In genomic region chr3:190131329-190131728, GRCh38 we compare ENCODE assay signal across 14 cellular contexts. TPM values are rescaled to one million over a fixed set of nuclear protein-coding genes. Genes with fewer than 3 reads are reported as not detected.
DNase-seq lines count a peak whose midpoint lies in the region; ATAC-seq, FAIRE-seq and TF ChIP-seq lines count a peak whose summit lies in the region.
"Had no signal": no experiment of that assay in that cellular context is flagged by ENCODE, and none has a peak within 500 bp of the region (broad histone marks: within the 10 kb centered on the region; RNA-seq: fewer than 3 reads in every experiment).

No MANE protein-coding gene starts in this region.

- no peaks in the 10 kb centered on the region for H3K27me3 ChIP-seq in GM12878 (replicated peaks in 1 of 2; ENCODE audit: control insufficient read depth in 2 of 2, insufficient read depth in 2 of 2, low read length in 1 of 2)
- no peaks in the 10 kb centered on the region for H3K27me3 ChIP-seq in keratinocyte (ENCODE audit: control insufficient read depth, extremely low read depth, insufficient read depth, low read length)
- H3K27me3 ChIP-seq in esophagus squamous epithelium = no peaks in the 10 kb centered on the region
- H3K27me3 ChIP-seq: right atrium auricular region had no signal

- TF ChIP-seq EP300 in Ishikawa (IDR thresholded peaks at IDR 0.05; ENCODE audit: borderline replicate concordance) (no peak), GM12878 (IDR thresholded peaks at IDR 0.05; ENCODE audit: borderline replicate concordance in 1 of 2, control insufficient read depth in 1 of 2, low read depth in 2 of 2, low read length in 2 of 2) (no peak)

- WGBS in GM12878 (ENCODE audit: insufficient coverage, insufficient replicate concordance, low lambda C conversion rate, missing lambda C conversion rate) = 56% methylated on average over 4 of the region's 4 CpGs
- 37 to 47% methylated on average over 4 of the region's 4 CpGs for WGBS in esophagus squamous epithelium, 2 donors

- SMC1A ChIA-PET in GM12878 (lab: Charles Lee; ENCODE audit: uncharacterized antibody, unreplicated experiment) = interaction anchor here (0.7 to 1.3 kb wide), 5 partner anchors 9 to 461 kb away, joined by 3 to 8 read pairs (median 3); no protein-coding TSS in a partner anchor

- H3K27ac ChIP-seq in GM12878 (ENCODE audit: control insufficient read depth, insufficient read depth) (no peak overlapping the region), keratinocyte (ENCODE audit: control insufficient read depth, insufficient read depth, low read length) (no peak overlapping the region), esophagus squamous epithelium (no peak overlapping the region)
- H3K27ac ChIP-seq: right atrium auricular region had no signal

- RAD21 ChIA-PET in GM12878 (lab: Charles Lee; ENCODE audit: unreplicated experiment) = interaction anchor here (0.8 to 0.9 kb wide), 2 partner anchors 11 to 104 kb away, joined by 3 to 4 read pairs; partner anchors contain the start of gene P3H2

- peak; percentile 74 for ATAC-seq in GM12878
- ATAC-seq in GM18909 (IDR thresholded peaks at IDR 0.05; ENCODE audit: poor library complexity, unreplicated experiment) = no peak
- no peak for ATAC-seq in sciatic nerve
- ATAC-seq: activated T-helper 17 cell treated with anti-CD3 and anti-CD28 coated beads, Interleukin-2, amount 50 U/mL, for 72 hours had no signal

- no TSS peak for BruUV-seq in GM12878 (replicated peaks; lab: Mats Ljungman, UMichigan)

- H4K20me1 ChIP-seq in GM12878 (ENCODE audit: control insufficient read depth, insufficient read depth) = no peaks in the 10 kb centered on the region
- no peaks in the 10 kb centered on the region for H4K20me1 ChIP-seq in keratinocyte (ENCODE audit: control insufficient read depth, extremely low read depth, insufficient read depth, low read length)

- TF ChIP-seq CTCF in GM12878 (IDR thresholded peaks at IDR 0.05 in 2 of 3, conservative IDR thresholded peaks at IDR 0.05 in 1 of 3; ENCODE audit: control insufficient read depth in 2 of 3, extremely low read depth in 1 of 3, insufficient read depth in 1 of 3, low read depth in 3 of 3, low read length in 3 of 3) (no peak), keratinocyte (optimal IDR thresholded peaks at IDR 0.05 in 1 of 3, IDR thresholded peaks at IDR 0.05 in 1 of 3, conservative IDR thresholded peaks at IDR 0.05 in 1 of 3; ENCODE audit: extremely low read depth in 1 of 3, insufficient read depth in 2 of 3, low read length in 3 of 3) (no peak), esophagus squamous epithelium (IDR thresholded peaks at IDR 0.05) (no peak)

- TF ChIP-seq POLR2A in GM12878 (IDR thresholded peaks at IDR 0.05; ENCODE audit: low read depth, low read length) (no peak), esophagus squamous epithelium (IDR thresholded peaks at IDR 0.05) (no peak)

- CTCF ChIA-PET in GM12878 (lab: Yijun Ruan, JAX) = interaction anchor here (1.0 to 2.0 kb wide), 2 partner anchors 9 kb away, joined by 3 to 9 read pairs; no protein-coding TSS in a partner anchor

- H3K9me3 ChIP-seq in GM12878 (replicated peaks; ENCODE audit: control insufficient read depth, insufficient read depth, low read length) (no peaks in the 10 kb centered on the region), keratinocyte (ENCODE audit: control insufficient read depth, low read depth, low read length) (no peaks in the 10 kb centered on the region), esophagus squamous epithelium (no peaks in the 10 kb centered on the region)
- H3K9me3 ChIP-seq: right atrium auricular region had no signal

- in situ Hi-C loops in GM12878 (cut with MboI) = no loop called here

- H3K36me3 ChIP-seq in GM12878 (ENCODE audit: control insufficient read depth in 2 of 2, insufficient read depth in 2 of 2, low read length in 1 of 2) = no peaks in the 10 kb centered on the region
- H3K36me3 ChIP-seq in keratinocyte (ENCODE audit: control insufficient read depth in 2 of 2, extremely low read depth in 1 of 2, insufficient read depth in 2 of 2, low read length in 2 of 2) = no peaks in the 10 kb centered on the region
- H3K36me3 ChIP-seq in esophagus squamous epithelium = no peaks in the 10 kb centered on the region
- H3K36me3 ChIP-seq: right atrium auricular region had no signal

- dilution Hi-C loops in keratinocyte (cut with MboI; ENCODE audit: extremely low pct_ligation_motif_present, low sequenced_read_pairs) = no loop called here

- H3K4me2 ChIP-seq in GM12878 (ENCODE audit: control insufficient read depth, insufficient read depth) (no peak overlapping the region), keratinocyte (ENCODE audit: control insufficient read depth, extremely low read depth, insufficient read depth, low read depth, low read length) (no peak overlapping the region)

- intact Hi-C loops in GM12878 (cut with micrococcal nuclease; ENCODE audit: unreplicated experiment) (no loop called here), esophagus squamous epithelium (cut with DNase I) (no loop called here), sciatic nerve (cut with DNase I) (no loop called here)

- peaks cover 2% of the 10 kb centered on the region for H3K9me1 ChIP-seq in keratinocyte (ENCODE audit: control insufficient read depth, extremely low read depth, insufficient read depth, low read length)

- TF ChIP-seq RAD21 in Ishikawa (IDR thresholded peaks at IDR 0.05; ENCODE audit: low read depth) = no peak
- no peak for TF ChIP-seq RAD21 in GM12878 (IDR thresholded peaks at IDR 0.05; ENCODE audit: insufficient read depth, low read depth, low read length)

- peak; percentile 78 for DNase-seq in DMS53 (lab: John Stamatoyannopoulos, UW)
- no peak for DNase-seq in GM12878 (ENCODE audit: low read depth, low spot score)
- peak; percentile 52 for DNase-seq in keratinocyte (ENCODE audit: low read depth, low spot score)
- DNase-seq in esophagus squamous epithelium (lab: John Stamatoyannopoulos, UW) = no peak
- no peak for DNase-seq in sciatic nerve (ENCODE audit: low spot score)
- no peak for DNase-seq in NCI-H1048 (lab: John Stamatoyannopoulos, UW)
- DNase-seq: activated CD4-positive, alpha-beta T cell treated with anti-CD3 and anti-CD28 coated beads, Interleukin-2, amount 10 ng/mL, durations not matched to agents 7 days and 5 days; C1 segment of cervical spinal cord; NCI-H1436 treated with DMSO at 0.1 percent for 48 hours; substantia nigra had no signal

- H2AFZ ChIP-seq in GM12878 (ENCODE audit: control insufficient read depth, low read depth, low read length) (no peak overlapping the region), keratinocyte (ENCODE audit: control insufficient read depth, low read length) (no peak overlapping the region)

- FAIRE-seq in GM12878 (lab: Jason Lieb, UNC) = no peak
- FAIRE-seq in keratinocyte (lab: Jason Lieb, UNC) = no peak

- H3K9ac ChIP-seq in GM12878 (ENCODE audit: control insufficient read depth, insufficient read depth, low read length) (no peak overlapping the region), keratinocyte (ENCODE audit: control insufficient read depth, extremely low read depth, insufficient read depth, low read length) (no peak overlapping the region)

- H3K4me3 ChIP-seq in GM12878 (no peak overlapping the region), keratinocyte (ENCODE audit: control insufficient read depth in 2 of 3, extremely low read depth in 1 of 3, insufficient read depth in 2 of 3, low read depth in 1 of 3, low read length in 3 of 3) (no peak overlapping the region), esophagus squamous epithelium (no peak overlapping the region)

- H3K4me1 ChIP-seq in GM12878 (ENCODE audit: control insufficient read depth, insufficient read depth, low read length) (no peaks in the 10 kb centered on the region), keratinocyte (ENCODE audit: control insufficient read depth, extremely low read depth, insufficient read depth, low read length) (peaks cover 4% of the 10 kb centered on the region), esophagus squamous epithelium (peaks cover 0 to 17% (median 0%) of the 10 kb centered on the region in 3 donors)
- H3K4me1 ChIP-seq: right atrium auricular region had no signal

- H3K79me2 ChIP-seq in GM12878 (ENCODE audit: control insufficient read depth, insufficient read depth, low read length) (no peaks in the 10 kb centered on the region), keratinocyte (ENCODE audit: control insufficient read depth, insufficient read depth, low read length) (no peaks in the 10 kb centered on the region)

- POLR2A ChIA-PET in GM12878 (lab: Charles Lee) = interaction anchor here (0.6 kb wide), 1 partner anchor 48 kb away, joined by 3 read pairs; no protein-coding TSS in a partner anchor

TF ChIP-seq in Ishikawa, 13 proteins besides CTCF, POLR2A, EP300 and RAD21:
- TF ChIP-seq TEAD4 (IDR thresholded peaks at IDR 0.05) (no peak), NFIC (IDR thresholded peaks at IDR 0.05) (0 out of 2 replicates have a peak, but pooled peaks have one; percentile 46)

TF ChIP-seq in GM12878, 131 proteins besides CTCF, POLR2A, EP300 and RAD21 (continues in another document):
- no peak for TF ChIP-seq IKZF1 (conservative IDR thresholded peaks at IDR 0.05)
- TF ChIP-seq SREBF2 (IDR thresholded peaks at IDR 0.05; ENCODE audit: low read length) = no peak

RNA-seq across cellular contexts. Expression of gene P3H2, which starts 10.6 kb away (rescaled TPM):
- 161 and 165 TPM in 2 replicates for total RNA-seq in GM12878 (2013; cell fraction: nucleolus; rRNA removed)
- total RNA-seq in GM12878 (2014; rRNA removed) = 88.8 and 95.5 TPM in 2 replicates
- 87.3 and 91.7 TPM in 2 replicates for total RNA-seq in GM12878 (2014; rRNA removed; fragmentation: Illumina TruSeq; extraction: Trizol)
- total RNA-seq in GM12878 (2021) = 68.3 and 69.4 TPM in 2 replicates
- 29.2 TPM for polyA plus RNA-seq in GM12878 (2011; ENCODE audit: low read depth)
- 63.1 and 88.6 TPM in 2 replicates for polyA plus RNA-seq in GM12878 (2011; rRNA removed)
- 34.7 and 48.4 TPM in 2 replicates for polyA plus RNA-seq in GM12878 (2011; cell fraction: cytosol; rRNA removed)
- 36.0 and 43.6 TPM in 2 replicates for polyA plus RNA-seq in GM12878 (2011; cell fraction: nucleus; rRNA removed)
- 41.4 and 41.6 TPM in 2 replicates for polyA plus RNA-seq in GM12878 (2012)
- polyA plus RNA-seq in GM12878 (2014; fragmentation: Illumina TruSeq; extraction: Trizol) = 84.9 and 116 TPM in 2 replicates
- polyA plus RNA-seq in GM12878 (2014; fragmentation: Nextera tagmentation; extraction: Ambion mirVana) = 10 to 100 TPM; 27.0 to 36.7 TPM
- polyA plus RNA-seq in GM12878 (2014; rRNA removed) = 69.3 and 83.6 TPM in 2 replicates
- polyA plus RNA-seq in GM12878 (2016; fragmentation: Nextera tagmentation; extraction: Ambion mirVana) = 10 to 100 TPM; 82.7 to 97.6 TPM
- 46.6 and 62.8 TPM in 2 replicates for polyA minus RNA-seq in GM12878 (2011; rRNA and poly(A)+ RNA removed)
- polyA minus RNA-seq in GM12878 (2011; cell fraction: cytosol; rRNA and poly(A)+ RNA removed) = 16.6 and 23.6 TPM in 2 replicates
- 48.7 and 60.0 TPM in 2 replicates for polyA minus RNA-seq in GM12878 (2011; cell fraction: nucleus; rRNA and poly(A)+ RNA removed)
- 80.7 to 115 TPM (median 91.4 TPM) in 3 replicates for polyA plus RNA-seq in keratinocyte
- polyA plus RNA-seq in keratinocyte (2011; ENCODE audit: low read depth) = 160 TPM
- 56.0 and 77.5 TPM in 2 replicates for polyA plus RNA-seq in keratinocyte (2011; cell fraction: cytosol; rRNA removed)
- 143 and 179 TPM in 2 replicates for polyA plus RNA-seq in keratinocyte (2011; cell fraction: nucleus; rRNA removed)
- polyA plus RNA-seq in keratinocyte (2012; ENCODE audit: low replicate concordance) = 43.2 and 72.1 TPM in 2 replicates
- polyA minus RNA-seq in keratinocyte = 27.9 to 146 TPM (median 80.1 TPM) in 3 replicates
- 72.9 TPM for polyA minus RNA-seq in keratinocyte (2011; cell fraction: cytosol; rRNA and poly(A)+ RNA removed)
- polyA minus RNA-seq in keratinocyte (2011; cell fraction: nucleus; rRNA and poly(A)+ RNA removed) = 119 and 286 TPM in 2 replicates
- 10 to 100 TPM; 16.5 to 41.2 (median 34.0) TPM for total RNA-seq in esophagus squamous epithelium
- total RNA-seq in sciatic nerve = 18.9 TPM
- total RNA-seq: activated CD4-positive, alpha-beta T cell treated with anti-CD3 and anti-CD28 coated beads, Interleukin-2, amount 10 ng/mL, durations not matched to agents 7 days and 5 days; activated T-helper 17 cell treated with anti-CD3 and anti-CD28 coated beads, Interleukin-2, amount 50 U/mL, for 72 hours had no signal

Comparison
In these comparisons a context has a peak if more than half of its experiments do, and no peak if none do; other contexts are left out.
1. DNase-seq: peak in DMS53 (single experiment) and keratinocyte (single experiment); none in GM12878 (single experiment), esophagus squamous epithelium (single experiment), sciatic nerve (single experiment) and NCI-H1048 (single experiment).